In genomic region chr1:210330279-210330866, GRCh38 we compare ENCODE assay signal across 12 cellular contexts. TPM values are rescaled to one million over a fixed set of nuclear protein-coding genes. Genes with fewer than 3 reads are reported as not detected.
DNase-seq lines count a peak whose midpoint lies in the region; ATAC-seq and TF ChIP-seq lines count a peak whose summit lies in the region.
"Had no signal": no experiment of that assay in that cellular context is flagged by ENCODE, and none has a peak within 500 bp of the region (broad histone marks: within the 10 kb centered on the region; RNA-seq: fewer than 3 reads in every experiment).

No MANE protein-coding gene starts in this region.

- no peaks in the 10 kb centered on the region for H3K9me2 ChIP-seq in PC-9 (ENCODE audit: insufficient read depth)

- H3K9me3 ChIP-seq in Caco-2 (no peaks in the 10 kb centered on the region), PC-9 (ENCODE audit: insufficient read depth, low read depth) (no peaks in the 10 kb centered on the region), ovary (no peaks in the 10 kb centered on the region)
- H3K9me3 ChIP-seq: thyroid gland had no signal

- H3K27ac ChIP-seq in PC-9 (no peak overlapping the region), ovary (no peak overlapping the region)

- H3K4me1 ChIP-seq in Caco-2 (peaks cover 6% of the 10 kb centered on the region; the same call in 1 of the 2 replicates), PC-9 (replicated peaks; ENCODE audit: insufficient read depth) (peaks cover 18% of the 10 kb centered on the region; the same call in 1 of the 2 replicates), ovary (ENCODE audit: insufficient read depth) (no peaks in the 10 kb centered on the region)

- no TSS peak for BruUV-seq in Caco-2 (replicated peaks; lab: Mats Ljungman, UMichigan)
- no TSS peak for BruUV-seq in PC-9 (replicated peaks; lab: Mats Ljungman, UMichigan)

- TF ChIP-seq EP300 in ovary (IDR thresholded peaks at IDR 0.05) = no peak

- H3K27me3 ChIP-seq in Caco-2 (replicated peaks; ENCODE audit: control insufficient read depth, insufficient read depth, low read length) (no peaks in the 10 kb centered on the region), PC-9 (ENCODE audit: insufficient read depth, low read depth) (no peaks in the 10 kb centered on the region), ovary (no peaks in the 10 kb centered on the region)
- H3K27me3 ChIP-seq: thyroid gland had no signal

- peak overlapping the region; percentile 99; the same call in 1 of the 2 replicates for H2AFZ ChIP-seq in PC-9

- H3K36me3 ChIP-seq in Caco-2 (ENCODE audit: control insufficient read depth, insufficient read depth, low read length) (no peaks in the 10 kb centered on the region), PC-9 (ENCODE audit: low read depth) (no peaks in the 10 kb centered on the region), ovary (no peaks in the 10 kb centered on the region)
- H3K36me3 ChIP-seq: thyroid gland had no signal

- H3K4me2 ChIP-seq in PC-9 = peak overlapping the region; percentile 99

- no peak for TF ChIP-seq CTCF in Caco-2 (IDR thresholded peaks at IDR 0.05; ENCODE audit: insufficient read depth in 1 of 2, low read depth in 1 of 2, low read length in 1 of 2, severe bottlenecking in 1 of 2, unreplicated experiment in 1 of 2)
- TF ChIP-seq CTCF in PC-9 (conservative IDR thresholded peaks at IDR 0.05) = no peak
- TF ChIP-seq CTCF in fibroblast of villous mesenchyme (IDR thresholded peaks at IDR 0.05; ENCODE audit: insufficient read depth, low read depth, low read length) = no peak
- no peak for TF ChIP-seq CTCF in ovary (IDR thresholded peaks at IDR 0.05)

- H3K79me2 ChIP-seq in PC-9 (ENCODE audit: low read depth) = no peaks in the 10 kb centered on the region

- peak overlapping the region; percentile 83 for H3K4me3 Mint-ChIP-seq in Caco-2 (ENCODE audit: unreplicated experiment)

- no peak overlapping the region for H3K4me3 ChIP-seq in Caco-2 (ENCODE audit: low read depth, low read length)
- H3K4me3 ChIP-seq in PC-9 = 0 out of 2 replicates have a peak overlapping the region, but pooled peaks have one; percentile 95
- H3K4me3 ChIP-seq in fibroblast of villous mesenchyme (ENCODE audit: low read depth, low read length) = no peak overlapping the region
- H3K4me3 ChIP-seq in ovary = no peak overlapping the region

- H3K27me3 Mint-ChIP-seq in Caco-2 (ENCODE audit: insufficient read depth, unreplicated experiment) = no peaks in the 10 kb centered on the region

- H4K20me1 ChIP-seq in PC-9 (ENCODE audit: insufficient read depth) = no peaks in the 10 kb centered on the region

- H3F3A ChIP-seq in PC-9 (ENCODE audit: insufficient read depth, low read depth) = peaks cover 17% of the 10 kb centered on the region; the same call in 1 of the 2 replicates

- POLR2A ChIA-PET in Caco-2 (lab: Charles Lee) = no interaction called here
- POLR2A ChIA-PET in PC-9 (lab: Charles Lee; ENCODE audit: unreplicated experiment) = no interaction called here

- 49 to 53% (median 53%) methylated on average over 6 to 7 of the region's 7 CpGs for WGBS in ovary, 3 donors

- CTCF ChIA-PET in Caco-2 (lab: Charles Lee) = no interaction called here
- CTCF ChIA-PET in PC-9 (lab: Charles Lee) = no interaction called here

- H3K9me3 Mint-ChIP-seq in Caco-2 (ENCODE audit: unreplicated experiment) = no peaks in the 10 kb centered on the region

- peak; percentile 77 for DNase-seq in A172 (ENCODE audit: low spot score)
- no peak for DNase-seq in Caco-2
- DNase-seq in PC-9 = no peak
- peak; percentile 21 for DNase-seq in fibroblast of villous mesenchyme (ENCODE audit: low read depth)
- DNase-seq in putamen (ENCODE audit: low spot score) = no peak
- DNase-seq in ovary = no peak
- DNase-seq: foreskin melanocyte, GF-D8, MV-4-11, thyroid gland had no signal

- H3K4me1 Mint-ChIP-seq in Caco-2 (ENCODE audit: low read depth, unreplicated experiment) = peaks cover 7% of the 10 kb centered on the region

- intact Hi-C loops in Caco-2 (cut with micrococcal nuclease; ENCODE audit: unreplicated experiment) (no loop called here), PC-9 (cut with micrococcal nuclease; ENCODE audit: unreplicated experiment) (no loop called here), ovary (cut with DNase I) (no loop called here)

- H3K27ac Mint-ChIP-seq in Caco-2 (ENCODE audit: unreplicated experiment) = no peak overlapping the region

- TF ChIP-seq POLR2A in ovary (IDR thresholded peaks at IDR 0.05) = no peak

- ATAC-seq in HG03045 (IDR thresholded peaks at IDR 0.05; ENCODE audit: unreplicated experiment) (no peak), HG03521 (IDR thresholded peaks at IDR 0.05; ENCODE audit: unreplicated experiment) (no peak)

- no peaks in the 10 kb centered on the region for H3K36me3 Mint-ChIP-seq in Caco-2 (ENCODE audit: insufficient read depth, unreplicated experiment)

RNA-seq across cellular contexts. Expression of gene HHAT, which starts 1.7 kb away (rescaled TPM):
- total RNA-seq in A172 (2014; rRNA removed; shearing (Covaris generic)) = 10.7 and 24.7 TPM in 2 replicates
- total RNA-seq in Caco-2 (2022) = 3.9 and 4.3 TPM in 2 replicates
- total RNA-seq in PC-9 (2021) = 5.3 and 10.9 TPM in 2 replicates
- total RNA-seq in fibroblast of villous mesenchyme = 9.0 and 15.1 TPM in 2 replicates
- 1 to 10 TPM; 2.8 to 9.9 (median 4.1) TPM for total RNA-seq in ovary
- polyA plus RNA-seq in ovary = 10 to 100 TPM in 1 of 2 donors, 1 to 10 TPM in 1; 2.1 to 10.5 TPM

Comparison
In these comparisons a context has a peak if more than half of its experiments do, and no peak if none do; other contexts are left out.
1. DNase-seq: peak in A172 (single experiment) and fibroblast of villous mesenchyme (single experiment); none in Caco-2 (0 of 2), PC-9 (0 of 2), putamen (single experiment) and ovary (0 of 5).